19 cellular contexts compared by ENCODE assay signal in the genomic region with DNA sequence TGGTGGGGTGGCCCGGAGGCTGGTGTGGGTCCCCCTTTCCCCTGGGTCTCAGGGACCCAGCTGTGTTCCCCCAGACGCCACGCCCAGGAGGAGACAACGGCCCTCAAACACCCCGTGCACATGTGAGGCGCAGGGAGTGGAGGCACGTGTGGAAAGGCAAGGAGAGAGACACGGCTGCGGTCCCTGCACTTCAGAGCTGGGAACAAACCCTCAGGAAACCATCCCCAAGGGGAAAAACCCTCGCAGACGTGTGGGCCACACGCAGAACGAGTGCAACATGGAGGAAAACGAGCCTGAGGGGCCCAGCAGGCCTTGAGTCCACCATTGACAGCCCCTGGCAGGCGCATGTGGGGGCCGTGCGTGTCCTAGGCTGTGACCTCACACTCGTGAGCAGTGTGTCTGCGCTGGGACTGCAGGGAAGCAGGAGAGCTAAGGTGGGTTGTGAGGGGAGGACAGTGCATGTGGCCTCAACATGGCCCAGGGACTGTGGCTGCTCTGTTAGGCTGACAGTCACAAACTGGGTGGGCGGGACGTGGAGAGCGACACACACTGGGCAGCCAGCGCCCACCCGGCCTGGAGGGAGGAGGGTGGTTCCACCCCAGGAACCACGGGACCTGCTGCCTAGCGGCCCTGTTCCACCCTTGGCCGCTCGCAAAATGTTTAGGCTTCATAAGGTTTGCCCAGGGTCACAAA. TPM values are rescaled to one million over a fixed set of nuclear protein-coding genes. Genes with fewer than 3 reads are reported as not detected.
A peak's percentile ranks its signal among the peaks of the same experiment; 100 is the strongest.
DNase-seq lines count a peak whose midpoint lies in the region; ATAC-seq and TF ChIP-seq lines count a peak whose summit lies in the region.
"Had no signal": no experiment of that assay in that cellular context is flagged by ENCODE, and none has a peak within 500 bp of the region (broad histone marks: within the 10 kb centered on the region; RNA-seq: fewer than 3 reads in every experiment).

No MANE protein-coding gene starts in this region.

- H3K4me1 ChIP-seq in BLaER1: peaks cover 28% of the 10 kb centered on the region
- peaks cover 36% of the 10 kb centered on the region in 2 experiments for H3K4me1 ChIP-seq in neutrophil (ENCODE audit: control insufficient read depth in 1 of 2, insufficient read depth in 1 of 2, low read depth in 1 of 2, low read length in 1 of 2)
- H3K4me1 ChIP-seq: SJCRH30 had no signal

- peak overlapping the region; percentile 74 for H3K27ac Mint-ChIP-seq in activated CD4-positive, alpha-beta T cell treated with anti-CD3 and anti-CD28 coated beads, Interleukin-2, amount 10 ng/mL, durations not matched to agents 7 days and 5 days
- no peak overlapping the region for H3K27ac Mint-ChIP-seq in activated CD4-positive, alpha-beta T cell treated with anti-CD3 and anti-CD28 coated beads for 36 hours
- H3K27ac Mint-ChIP-seq in chondrocyte (ENCODE audit: unreplicated experiment): no peak overlapping the region

- H3K4me2 ChIP-seq in BLaER1: peak overlapping the region; percentile 39

- DNase-seq in activated CD4-positive, alpha-beta T cell treated with anti-CD3 and anti-CD28 coated beads, Interleukin-2, amount 10 ng/mL, durations not matched to agents 7 days and 5 days: no peak
- DNase-seq in activated CD4-positive, alpha-beta T cell treated with anti-CD3 and anti-CD28 coated beads for 36 hours: no peak
- peak; percentile 80 for DNase-seq in chondrocyte (ENCODE audit: low spot score)
- DNase-seq in stimulated activated CD4-positive, alpha-beta T cell treated with anti-CD3 and anti-CD28 coated beads, Interleukin-2, amount 100 ng/mL, for 24 hours: no peak
- DNase-seq in NOMO-1 treated with DMSO at 0.1 percent for 48 hours (lab: John Stamatoyannopoulos, UW; ENCODE audit: unreplicated experiment): no peak
- DNase-seq: DMS153, HCEC 1CT, KBM-7, NCI-H1436, NCI-H2029 treated with DMSO at 0.1 percent for 48 hours, NCI-H2171 treated with DMSO at 0.1 percent for 48 hours, NCI-H446 treated with DMSO at 0.1 percent for 48 hours, NCI-H748 treated with DMSO at 0.1 percent for 48 hours, RPMI8226, SJCRH30 had no signal

- no peak for TF ChIP-seq CTCF in chondrocyte (IDR thresholded peaks at IDR 0.05)
- no peak for TF ChIP-seq CTCF in neutrophil (IDR thresholded peaks at IDR 0.05)

- no peak for ATAC-seq in activated CD4-positive, alpha-beta T cell treated with anti-CD3 and anti-CD28 coated beads for 36 hours
- no peak for ATAC-seq in GM21529 (IDR thresholded peaks at IDR 0.05; ENCODE audit: unreplicated experiment)

- peaks cover 2% of the 10 kb centered on the region for H3K9me3 Mint-ChIP-seq in activated CD4-positive, alpha-beta T cell treated with anti-CD3 and anti-CD28 coated beads, Interleukin-2, amount 10 ng/mL, durations not matched to agents 7 days and 5 days
- no peaks in the 10 kb centered on the region for H3K9me3 Mint-ChIP-seq in activated CD4-positive, alpha-beta T cell treated with anti-CD3 and anti-CD28 coated beads for 36 hours (ENCODE audit: low read depth)
- no peaks in the 10 kb centered on the region for H3K9me3 Mint-ChIP-seq in chondrocyte (ENCODE audit: low read depth)

- POLR2A ChIA-PET in activated CD4-positive, alpha-beta T cell treated with anti-CD3 and anti-CD28 coated beads, Interleukin-2, amount 10 ng/mL, durations not matched to agents 7 days and 5 days (lab: Charles Lee): no interaction called here
- POLR2A ChIA-PET in activated CD4-positive, alpha-beta T cell treated with anti-CD3 and anti-CD28 coated beads for 36 hours (lab: Charles Lee): no interaction called here

- H3K36me3 Mint-ChIP-seq in activated CD4-positive, alpha-beta T cell treated with anti-CD3 and anti-CD28 coated beads, Interleukin-2, amount 10 ng/mL, durations not matched to agents 7 days and 5 days (ENCODE audit: low read depth): peaks cover 69% of the 10 kb centered on the region
- peaks cover 56% of the 10 kb centered on the region for H3K36me3 Mint-ChIP-seq in activated CD4-positive, alpha-beta T cell treated with anti-CD3 and anti-CD28 coated beads for 36 hours (ENCODE audit: low read depth)
- H3K36me3 Mint-ChIP-seq in chondrocyte (ENCODE audit: low read depth): no peaks in the 10 kb centered on the region

- H3K9me3 ChIP-seq in BLaER1: no peaks in the 10 kb centered on the region
- H3K9me3 ChIP-seq in neutrophil: no peaks in the 10 kb centered on the region
- H3K9me3 ChIP-seq: SJCRH30 had no signal

- 0 out of 2 replicates have a peak overlapping the region, but pooled peaks have one; percentile 29 for H3K9ac ChIP-seq in BLaER1

- H3K36me3 ChIP-seq in BLaER1: peaks cover 66% of the 10 kb centered on the region
- H3K36me3 ChIP-seq in neutrophil: peaks cover 100% of the 10 kb centered on the region

- intact Hi-C loops in activated CD4-positive, alpha-beta T cell treated with anti-CD3 and anti-CD28 coated beads for 36 hours (cut with DNase I, micrococcal nuclease): no loop called here

- no peaks in the 10 kb centered on the region for H4K20me1 ChIP-seq in BLaER1

- no peak overlapping the region for H3K4me3 Mint-ChIP-seq in activated CD4-positive, alpha-beta T cell treated with anti-CD3 and anti-CD28 coated beads, Interleukin-2, amount 10 ng/mL, durations not matched to agents 7 days and 5 days
- H3K4me3 Mint-ChIP-seq in activated CD4-positive, alpha-beta T cell treated with anti-CD3 and anti-CD28 coated beads for 36 hours: no peak overlapping the region
- H3K4me3 Mint-ChIP-seq in chondrocyte (ENCODE audit: unreplicated experiment): no peak overlapping the region

- H3K4me3 ChIP-seq in BLaER1 (no peak overlapping the region), neutrophil (ENCODE audit: low read depth in 1 of 2, low read length in 1 of 2) (no peak overlapping the region)
- H3K4me3 ChIP-seq: SJCRH30 had no signal

- H3K27ac ChIP-seq in BLaER1: peak overlapping the region; percentile 13; the same call in 1 of the 2 replicates
- H3K27ac ChIP-seq in neutrophil: peak overlapping the region; percentile 63
- H3K27ac ChIP-seq: 22Rv1, SJCRH30 had no signal

- CTCF ChIA-PET in activated CD4-positive, alpha-beta T cell treated with anti-CD3 and anti-CD28 coated beads, Interleukin-2, amount 10 ng/mL, durations not matched to agents 7 days and 5 days (lab: Charles Lee): interaction anchor here (0.8 to 1.1 kb wide), 2 partner anchors 7 to 16 kb away, joined by 3 read pairs; no protein-coding TSS in a partner anchor
- CTCF ChIA-PET in activated CD4-positive, alpha-beta T cell treated with anti-CD3 and anti-CD28 coated beads for 36 hours (lab: Charles Lee): no interaction called here

- H3K27me3 Mint-ChIP-seq in activated CD4-positive, alpha-beta T cell treated with anti-CD3 and anti-CD28 coated beads, Interleukin-2, amount 10 ng/mL, durations not matched to agents 7 days and 5 days: no peaks in the 10 kb centered on the region
- no peaks in the 10 kb centered on the region for H3K27me3 Mint-ChIP-seq in activated CD4-positive, alpha-beta T cell treated with anti-CD3 and anti-CD28 coated beads for 36 hours
- peaks cover 37% of the 10 kb centered on the region for H3K27me3 Mint-ChIP-seq in chondrocyte (ENCODE audit: low read depth)

- peaks cover 12% of the 10 kb centered on the region for H3K4me1 Mint-ChIP-seq in activated CD4-positive, alpha-beta T cell treated with anti-CD3 and anti-CD28 coated beads, Interleukin-2, amount 10 ng/mL, durations not matched to agents 7 days and 5 days
- peaks cover 4% of the 10 kb centered on the region for H3K4me1 Mint-ChIP-seq in activated CD4-positive, alpha-beta T cell treated with anti-CD3 and anti-CD28 coated beads for 36 hours
- no peaks in the 10 kb centered on the region for H3K4me1 Mint-ChIP-seq in chondrocyte (ENCODE audit: low read depth)

- H3K27me3 ChIP-seq in BLaER1 (no peaks in the 10 kb centered on the region), neutrophil (no peaks in the 10 kb centered on the region)
- H3K27me3 ChIP-seq: SJCRH30 had no signal

RNA-seq across cellular contexts. Expression of a gene that starts 20.0 kb away (rescaled TPM):
- 100 to 1,000 TPM; 439 to 500 TPM for total RNA-seq in activated CD4-positive, alpha-beta T cell treated with anti-CD3 and anti-CD28 coated beads, Interleukin-2, amount 10 ng/mL, durations not matched to agents 7 days and 5 days
- total RNA-seq in activated CD4-positive, alpha-beta T cell treated with anti-CD3 and anti-CD28 coated beads for 36 hours: 100 to 1,000 TPM; 217 to 250 TPM
- 0.15 to 1.4 TPM (median 0.87 TPM) in 3 replicates for total RNA-seq in chondrocyte

RNA-seq across cellular contexts. Expression of a gene that starts 27.2 kb away (rescaled TPM):
- 10 to 100 TPM; 70.2 to 79.9 TPM for total RNA-seq in activated CD4-positive, alpha-beta T cell treated with anti-CD3 and anti-CD28 coated beads, Interleukin-2, amount 10 ng/mL, durations not matched to agents 7 days and 5 days
- 10 to 100 TPM; 34.8 to 44.3 TPM for total RNA-seq in activated CD4-positive, alpha-beta T cell treated with anti-CD3 and anti-CD28 coated beads for 36 hours
- total RNA-seq in chondrocyte: 225 to 333 TPM (median 329 TPM) in 3 replicates

RNA-seq across cellular contexts. Expression of a gene that starts 39.1 kb away (rescaled TPM):
- 10 to 100 TPM; 32.7 to 39.8 TPM for total RNA-seq in activated CD4-positive, alpha-beta T cell treated with anti-CD3 and anti-CD28 coated beads, Interleukin-2, amount 10 ng/mL, durations not matched to agents 7 days and 5 days
- total RNA-seq in activated CD4-positive, alpha-beta T cell treated with anti-CD3 and anti-CD28 coated beads for 36 hours: 10 to 100 TPM; 60.8 to 68.8 TPM
- total RNA-seq in chondrocyte: 20.4 to 27.4 TPM (median 24.0 TPM) in 3 replicates

Comparison
In these comparisons a context has a peak if more than half of its experiments do, and no peak if none do; other contexts are left out.
1. RNA of a gene that starts 20.0 kb away (total RNA-seq): 439 to 500 TPM in activated CD4-positive, alpha-beta T cell treated with anti-CD3 and anti-CD28 coated beads, Interleukin-2, amount 10 ng/mL, durations not matched to agents 7 days and 5 days and 217 to 250 TPM in activated CD4-positive, alpha-beta T cell treated with anti-CD3 and anti-CD28 coated beads for 36 hours; 0.15 to 1.4 TPM in chondrocyte; every median in the first group is over 10 times any median in the second.